14 cellular contexts compared by ENCODE assay signal in genomic region chr2:230879271-230879882, GRCh38. TPM values are rescaled to one million over a fixed set of nuclear protein-coding genes. Genes with fewer than 3 reads are reported as not detected.
DNase-seq lines count a peak whose midpoint lies in the region; ATAC-seq and TF ChIP-seq lines count a peak whose summit lies in the region.
"Had no signal": no experiment of that assay in that cellular context is flagged by ENCODE, and none has a peak within 500 bp of the region (broad histone marks: within the 10 kb centered on the region; RNA-seq: fewer than 3 reads in every experiment).

No MANE protein-coding gene starts in this region.

- H3K36me3 ChIP-seq in BLaER1 treated with 17β-estradiol and CSF1 and Interleukin-3, amounts not matched to agents 10 nM and 100 nM, result peaks cover 37 to 60% (median 49%) of the 10 kb centered on the region in 11 experiments
- peaks cover 0 to 62% of the 10 kb centered on the region in 2 experiments for H3K36me3 ChIP-seq in mesenchymal stem cell (ENCODE audit: control insufficient read depth in 1 of 2, insufficient read depth in 2 of 2, low read depth in 1 of 2, low read length in 2 of 2)
- no peaks in the 10 kb centered on the region for H3K36me3 ChIP-seq in SJCRH30

- no peaks in the 10 kb centered on the region for H3K9me3 ChIP-seq in BLaER1 treated with 17β-estradiol and CSF1 and Interleukin-3, amounts not matched to agents 10 nM and 100 nM (replicated peaks in 1 of 11)
- H3K9me3 ChIP-seq in mesenchymal stem cell (ENCODE audit: control insufficient read depth, low read length), result no peaks in the 10 kb centered on the region
- no peaks in the 10 kb centered on the region for H3K9me3 ChIP-seq in SJCRH30 (replicated peaks)

- H3K4me1 ChIP-seq in BLaER1 treated with 17β-estradiol and CSF1 and Interleukin-3, amounts not matched to agents 10 nM and 100 nM, result peaks cover 28 to 62% (median 51%) of the 10 kb centered on the region in 10 experiments
- peaks cover 20% of the 10 kb centered on the region for H3K4me1 ChIP-seq in mesenchymal stem cell (ENCODE audit: control insufficient read depth, insufficient read depth, low read depth, low read length)
- peaks cover 3% of the 10 kb centered on the region; the same call in 1 of the 2 replicates for H3K4me1 ChIP-seq in SJCRH30

- no peak overlapping the region for H2BK120ac ChIP-seq in mesenchymal stem cell (ENCODE audit: low read depth, low read length)

- H3K9me3 Mint-ChIP-seq in WTC11 (no peaks in the 10 kb centered on the region), T-cell (no peaks in the 10 kb centered on the region)
- H3K9me3 Mint-ChIP-seq: CD4-positive, CD25-positive, alpha-beta regulatory T cell; T-helper 1 cell treated with Interleukin-12 subunit alpha and Interleukin-12 subunit beta and Interleukin-4 antibody, amounts not matched to agents 30 μg/mL and 1 μg/mL, for 36 hours had no signal

- H3K23ac ChIP-seq in mesenchymal stem cell (ENCODE audit: low read length in 2 of 2), result no peak overlapping the region

- H2AFZ ChIP-seq in mesenchymal stem cell (ENCODE audit: low read depth, low read length), result no peak overlapping the region

- H3K14ac ChIP-seq in mesenchymal stem cell (ENCODE audit: low read length in 2 of 2), result no peak overlapping the region

- peak overlapping the region in 1 of 11 experiments; percentile 59; a peak in 1 of 22 replicates for H3K9ac ChIP-seq in BLaER1 treated with 17β-estradiol and CSF1 and Interleukin-3, amounts not matched to agents 10 nM and 100 nM
- no peak overlapping the region for H3K9ac ChIP-seq in mesenchymal stem cell (ENCODE audit: low read length)

- no peak overlapping the region for H3K18ac ChIP-seq in mesenchymal stem cell (ENCODE audit: low read depth in 1 of 2, low read length in 2 of 2)

- H2AK5ac ChIP-seq in mesenchymal stem cell (ENCODE audit: low read length, severe bottlenecking), result no peak overlapping the region

- CTCF ChIA-PET in WTC11 (lab: Charles Lee), result interaction anchor here (1.1 to 1.5 kb wide), 3 partner anchors 10 to 23 kb away, joined by 3 read pairs; no protein-coding TSS in a partner anchor
- CTCF ChIA-PET in T-cell (lab: Charles Lee), result interaction anchor here (0.8 to 1.4 kb wide), 2 partner anchors 12 to 27 kb away, joined by 3 to 4 read pairs; no protein-coding TSS in a partner anchor

- H4K91ac ChIP-seq in mesenchymal stem cell (ENCODE audit: low read length), result no peak overlapping the region

- H3K27me3 Mint-ChIP-seq in WTC11 (ENCODE audit: low read depth) (no peaks in the 10 kb centered on the region), T-cell (no peaks in the 10 kb centered on the region)

- POLR2A ChIA-PET in WTC11 (lab: Charles Lee) (interaction anchor here (1.2 to 1.3 kb wide), 2 partner anchors 18 to 45 kb away, joined by 3 to 4 read pairs; no protein-coding TSS in a partner anchor), T-cell (lab: Charles Lee) (no interaction called here)

- H3K27ac Mint-ChIP-seq in WTC11 (peak overlapping the region; percentile 89), T-cell (peak overlapping the region in 1 of 2 donors; percentile 7)
- H3K27ac Mint-ChIP-seq: CD4-positive, CD25-positive, alpha-beta regulatory T cell; T-helper 1 cell treated with Interleukin-12 subunit alpha and Interleukin-12 subunit beta and Interleukin-4 antibody, amounts not matched to agents 30 μg/mL and 1 μg/mL, for 36 hours had no signal

- no peak overlapping the region for H3K4me3 Mint-ChIP-seq in WTC11
- no peak overlapping the region for H3K4me3 Mint-ChIP-seq in T-cell
- H3K4me3 Mint-ChIP-seq: CD4-positive, CD25-positive, alpha-beta regulatory T cell; T-helper 1 cell treated with Interleukin-12 subunit alpha and Interleukin-12 subunit beta and Interleukin-4 antibody, amounts not matched to agents 30 μg/mL and 1 μg/mL, for 36 hours had no signal

- H3K4me2 ChIP-seq in BLaER1 treated with 17β-estradiol and CSF1 and Interleukin-3, amounts not matched to agents 10 nM and 100 nM, result peak overlapping the region in 7 of 11 experiments; percentile 66 to 85 (median 77); a peak in 10 of 22 replicates
- peak overlapping the region; percentile 5 for H3K4me2 ChIP-seq in mesenchymal stem cell (ENCODE audit: low read length, poor library complexity, severe bottlenecking)

- H3K36me3 Mint-ChIP-seq in WTC11 (peaks cover 59% of the 10 kb centered on the region), T-cell (peaks cover 6% of the 10 kb centered on the region)

- peak overlapping the region in 2 of 11 experiments; percentile 67 to 71; a peak in 2 of 22 replicates for H3K27ac ChIP-seq in BLaER1 treated with 17β-estradiol and CSF1 and Interleukin-3, amounts not matched to agents 10 nM and 100 nM
- H3K27ac ChIP-seq in mesenchymal stem cell (ENCODE audit: low read length, poor library complexity, severe bottlenecking) (no peak overlapping the region), SJCRH30 (no peak overlapping the region)
- H3K27ac ChIP-seq: epithelial cell of prostate had no signal

- ATAC-seq in WTC11, result no peak
- no peak for ATAC-seq in GM18520 (IDR thresholded peaks at IDR 0.05; ENCODE audit: unreplicated experiment)
- no peak for ATAC-seq in T-cell (replicated peaks in 1 of 4)

- 0 out of 2 replicates have a peak, but pooled peaks cover 2% of the 10 kb centered on the region for H3K4me1 Mint-ChIP-seq in WTC11
- peaks cover 11 to 36% (median 28%) of the 10 kb centered on the region in 3 donors for H3K4me1 Mint-ChIP-seq in T-cell

- no peak overlapping the region for H3K4ac ChIP-seq in mesenchymal stem cell (ENCODE audit: low read depth in 1 of 2, low read length in 2 of 2)

- no peak overlapping the region for H2BK15ac ChIP-seq in mesenchymal stem cell (ENCODE audit: low read depth, poor library complexity, severe bottlenecking)

- H3K4me3 ChIP-seq in BLaER1 treated with 17β-estradiol and CSF1 and Interleukin-3, amounts not matched to agents 10 nM and 100 nM, result no peak overlapping the region
- H3K4me3 ChIP-seq in mesenchymal stem cell (ENCODE audit: insufficient read depth in 1 of 2, low read depth in 1 of 2, low read length in 2 of 2) (no peak overlapping the region), SJCRH30 (no peak overlapping the region)
- H3K4me3 ChIP-seq: lung had no signal

- WGBS in mesenchymal stem cell, result 92% methylated on average over 11 of the region's 11 CpGs

- no peak overlapping the region for H2BK5ac ChIP-seq in mesenchymal stem cell (ENCODE audit: low read depth, low read length, poor library complexity, severe bottlenecking)

- peaks cover 31% of the 10 kb centered on the region for H3K79me1 ChIP-seq in mesenchymal stem cell (replicated peaks; ENCODE audit: low read length, poor library complexity, severe bottlenecking)

- peaks cover 0 to 43% (median 8%) of the 10 kb centered on the region in 11 experiments; a peak in 15 of 22 replicates for H4K20me1 ChIP-seq in BLaER1 treated with 17β-estradiol and CSF1 and Interleukin-3, amounts not matched to agents 10 nM and 100 nM

- H4K8ac ChIP-seq in mesenchymal stem cell (ENCODE audit: low read length), result no peak overlapping the region

- H2BK12ac ChIP-seq in mesenchymal stem cell (ENCODE audit: low read length in 2 of 2), result no peak overlapping the region

- DNase-seq in DMS79 treated with DMSO at 0.1 percent for 48 hours (lab: John Stamatoyannopoulos, UW), result peak; percentile 43
- DNase-seq in WTC11 (ENCODE audit: low spot score), result peak; percentile 6
- no peak for DNase-seq in mesenchymal stem cell
- no peak for DNase-seq in cortex of kidney (lab: John Stamatoyannopoulos, UW)
- no peak for DNase-seq in SJCRH30
- DNase-seq in T-cell, result no peak
- DNase-seq: CD4-positive, CD25-positive, alpha-beta regulatory T cell; occipital lobe had no signal

- H3K27me3 ChIP-seq in BLaER1 treated with 17β-estradiol and CSF1 and Interleukin-3, amounts not matched to agents 10 nM and 100 nM, result no peaks in the 10 kb centered on the region
- no peaks in the 10 kb centered on the region for H3K27me3 ChIP-seq in mesenchymal stem cell (ENCODE audit: control insufficient read depth in 1 of 2, insufficient read depth in 1 of 2, low read length in 2 of 2)
- no peaks in the 10 kb centered on the region for H3K27me3 ChIP-seq in SJCRH30

- no peak for TF ChIP-seq CTCF in WTC11 (IDR thresholded peaks at IDR 0.05)

TF ChIP-seq in WTC11, 78 proteins besides CTCF, POLR2A, EP300 and RAD21:
- TF ChIP-seq SMAD3 (CRISPR knock-in tag; IDR thresholded peaks at IDR 0.05; ENCODE audit: borderline replicate concordance), result no peak
- no peak for TF ChIP-seq NFATC4 (CRISPR knock-in tag; IDR thresholded peaks at IDR 0.05)
- no peak for TF ChIP-seq MLX (CRISPR knock-in tag; IDR thresholded peaks at IDR 0.05)

RNA-seq across cellular contexts. Expression of gene ITM2C, which starts 14.6 kb away (rescaled TPM):
- 316 to 347 TPM (median 338 TPM) in 3 replicates for total RNA-seq in WTC11 (2021)
- 311 TPM for polyA plus RNA-seq in mesenchymal stem cell (2013, experiment 1 of 2)
- polyA plus RNA-seq in mesenchymal stem cell (2013, experiment 2 of 2), result 325 TPM
- total RNA-seq in SJCRH30 (2014; rRNA removed; shearing (Covaris generic)), result 18.1 and 20.9 TPM in 2 replicates
- 10 to 100 TPM; 21.9 to 41.2 (median 34.8) TPM for total RNA-seq in T-cell

RNA-seq across cellular contexts. Expression of gene GPR55, which starts 45.7 kb away (rescaled TPM):
- total RNA-seq in WTC11 (2021) (not detected in 3 replicates), T-cell (10 to 100 TPM in 2 of 5 donors, 1 to 10 TPM in 3; 2.7 to 15.5 (median 7.8) TPM)
- not detected for polyA plus RNA-seq in mesenchymal stem cell (2013, experiment 1 of 2)
- 0.01 TPM for polyA plus RNA-seq in mesenchymal stem cell (2013, experiment 2 of 2)
- total RNA-seq in SJCRH30 (2014; rRNA removed; shearing (Covaris generic)), result 0.10 TPM in 1 of 2 replicates, not detected in the other
- total RNA-seq: occipital lobe, temporal lobe had no signal

Comparison
In these comparisons a context has a peak if more than half of its experiments do, and no peak if none do; other contexts are left out.
1. DNase-seq: peak in DMS79 treated with DMSO at 0.1 percent for 48 hours (single experiment) and WTC11 (single experiment); none in mesenchymal stem cell (single experiment), cortex of kidney (single experiment), SJCRH30 (0 of 2) and T-cell (0 of 34).